ENCODE assay signal across 30 cellular contexts in genomic region chr16:72298947-72299346, GRCh38.
"Had no signal": no experiment of that assay in that cellular context is flagged by ENCODE, and none has a peak within 500 bp of the region (broad histone marks: within the 10 kb centered on the region; RNA-seq: fewer than 3 reads in every experiment).

No MANE protein-coding gene starts in this region.

- H3K4me1 Mint-ChIP-seq: activated CD4-positive, alpha-beta memory T cell treated with anti-CD3 and anti-CD28 coated beads, Interleukin-2, amount 10 ng/mL, durations not matched to agents 7 days and 5 days; activated CD4-positive, alpha-beta T cell treated with anti-CD3 and anti-CD28 coated beads, Interleukin-2, amount 10 ng/mL, durations not matched to agents 7 days and 5 days; activated naive CD4-positive, alpha-beta T cell treated with anti-CD3 and anti-CD28 coated beads, Interleukin-2, amount 10 ng/mL, durations not matched to agents 7 days and 5 days; activated naive CD8-positive, alpha-beta T cell treated with anti-CD3 and anti-CD28 coated beads, Interleukin-2, amount 10 ng/mL, durations not matched to agents 7 days and 5 days had no signal

- H3K36me3 Mint-ChIP-seq: activated naive CD4-positive, alpha-beta T cell treated with anti-CD3 and anti-CD28 coated beads, Interleukin-2, amount 10 ng/mL, durations not matched to agents 7 days and 5 days; activated naive CD4-positive, alpha-beta T cell treated with anti-CD3 and anti-CD28 coated beads, Interleukin-2, amount 50 U/mL, for 72 hours had no signal

- H3K4me1 ChIP-seq: ascending aorta, breast epithelium, colonic mucosa, esophagus squamous epithelium, gastroesophageal sphincter had no signal

- H3K9me3 Mint-ChIP-seq: activated CD4-positive, alpha-beta memory T cell treated with anti-CD3 and anti-CD28 coated beads, Interleukin-2, amount 10 ng/mL, durations not matched to agents 7 days and 5 days; activated CD4-positive, alpha-beta T cell treated with anti-CD3 and anti-CD28 coated beads, Interleukin-2, amount 10 ng/mL, durations not matched to agents 7 days and 5 days; activated naive CD4-positive, alpha-beta T cell treated with anti-CD3 and anti-CD28 coated beads, Interleukin-2, amount 10 ng/mL, durations not matched to agents 7 days and 5 days; activated naive CD4-positive, alpha-beta T cell treated with anti-CD3 and anti-CD28 coated beads, Interleukin-2, amount 50 U/mL, for 72 hours; activated naive CD8-positive, alpha-beta T cell treated with anti-CD3 and anti-CD28 coated beads, Interleukin-2, amount 10 ng/mL, durations not matched to agents 7 days and 5 days; activated T-cell treated with anti-CD3 and anti-CD28 coated beads, Interleukin-2, amount 50 U/mL, for 24 hours; activated T-cell treated with anti-CD3 and anti-CD28 coated beads, Interleukin-2, amount 50 U/mL, for 72 hours had no signal

- ATAC-seq: activated naive CD4-positive, alpha-beta T cell treated with anti-CD3 and anti-CD28 coated beads, Interleukin-2, amount 50 U/mL, for 72 hours; activated T-cell treated with anti-CD3 and anti-CD28 coated beads, Interleukin-2, amount 50 U/mL, for 72 hours; gastroesophageal sphincter had no signal

- H3K4me3 ChIP-seq: ascending aorta, breast epithelium, cardiac muscle cell, colonic mucosa, esophagus squamous epithelium, gastroesophageal sphincter had no signal

- H3K9me3 ChIP-seq: ascending aorta, breast epithelium, colonic mucosa, esophagus squamous epithelium, gastroesophageal sphincter had no signal

- H3K4me3 Mint-ChIP-seq: activated CD4-positive, alpha-beta memory T cell treated with anti-CD3 and anti-CD28 coated beads, Interleukin-2, amount 10 ng/mL, durations not matched to agents 7 days and 5 days; activated CD4-positive, alpha-beta T cell treated with anti-CD3 and anti-CD28 coated beads, Interleukin-2, amount 10 ng/mL, durations not matched to agents 7 days and 5 days; activated naive CD4-positive, alpha-beta T cell treated with anti-CD3 and anti-CD28 coated beads, Interleukin-2, amount 10 ng/mL, durations not matched to agents 7 days and 5 days; activated naive CD8-positive, alpha-beta T cell treated with anti-CD3 and anti-CD28 coated beads, Interleukin-2, amount 10 ng/mL, durations not matched to agents 7 days and 5 days; activated T-cell treated with anti-CD3 and anti-CD28 coated beads, Interleukin-2, amount 50 U/mL, for 24 hours; activated T-cell treated with anti-CD3 and anti-CD28 coated beads, Interleukin-2, amount 50 U/mL, for 72 hours; brain had no signal

- H3K27ac ChIP-seq: ascending aorta, breast epithelium, cardiac muscle cell, colonic mucosa, epithelial cell of prostate, esophagus squamous epithelium, gastroesophageal sphincter had no signal

- DNase-seq: activated CD4-positive, alpha-beta memory T cell treated with anti-CD3 and anti-CD28 coated beads, Interleukin-2, amount 10 ng/mL, durations not matched to agents 7 days and 5 days; activated CD4-positive, alpha-beta T cell treated with anti-CD3 and anti-CD28 coated beads for 1 hour; activated CD4-positive, alpha-beta T cell treated with anti-CD3 and anti-CD28 coated beads for 4 hours; activated CD4-positive, alpha-beta T cell treated with anti-CD3 and anti-CD28 coated beads, Interleukin-2, amount 10 ng/mL, durations not matched to agents 7 days and 5 days; activated CD4-positive, alpha-beta T cell treated with anti-CD3 and anti-CD28 coated beads, Interleukin-2, amount 50 U/mL, for 4 hours; activated CD4-positive, CD25-positive, alpha-beta regulatory T cell; activated CD8-positive, alpha-beta memory T cell treated with anti-CD3 and anti-CD28 coated beads, Interleukin-2, amount 50 U/mL, for 48 hours; activated gamma-delta T cell; activated naive CD4-positive, alpha-beta T cell; activated naive CD4-positive, alpha-beta T cell treated with anti-CD3 and anti-CD28 coated beads, Interleukin-2, amount 10 ng/mL, durations not matched to agents 7 days and 5 days; activated naive CD8-positive, alpha-beta T cell treated with anti-CD3 and anti-CD28 coated beads, Interleukin-2, amount 10 ng/mL, durations not matched to agents 7 days and 5 days; activated T-cell treated with anti-CD3 and anti-CD28 coated beads for 4 hours; activated T-cell treated with anti-CD3 and anti-CD28 coated beads, Interleukin-2, amount 50 U/mL, for 24 hours; activated T-cell treated with anti-CD3 and anti-CD28 coated beads, Interleukin-2, amount 50 U/mL, for 72 hours; central memory CD4-positive, alpha-beta T cell; cerebellar nuclear complex; colonic mucosa; effector CD8-positive, alpha-beta T cell; esophagus squamous epithelium; foreskin melanocyte; T-helper 2 cell had no signal

- H3K27me3 ChIP-seq: ascending aorta, breast epithelium, cardiac muscle cell, colonic mucosa, esophagus squamous epithelium had no signal

- FAIRE-seq: endometrium, endothelial cell of umbilical vein had no signal

- H3K36me3 ChIP-seq: ascending aorta, breast epithelium, cardiac muscle cell, colonic mucosa, esophagus squamous epithelium, gastroesophageal sphincter had no signal

- H3K27me3 Mint-ChIP-seq: activated CD4-positive, alpha-beta memory T cell treated with anti-CD3 and anti-CD28 coated beads, Interleukin-2, amount 10 ng/mL, durations not matched to agents 7 days and 5 days; activated naive CD4-positive, alpha-beta T cell treated with anti-CD3 and anti-CD28 coated beads, Interleukin-2, amount 10 ng/mL, durations not matched to agents 7 days and 5 days; activated T-cell treated with anti-CD3 and anti-CD28 coated beads, Interleukin-2, amount 50 U/mL, for 24 hours; brain had no signal

- H3K27ac Mint-ChIP-seq: activated CD4-positive, alpha-beta memory T cell treated with anti-CD3 and anti-CD28 coated beads, Interleukin-2, amount 10 ng/mL, durations not matched to agents 7 days and 5 days; activated CD4-positive, alpha-beta T cell treated with anti-CD3 and anti-CD28 coated beads, Interleukin-2, amount 10 ng/mL, durations not matched to agents 7 days and 5 days; activated naive CD4-positive, alpha-beta T cell treated with anti-CD3 and anti-CD28 coated beads, Interleukin-2, amount 10 ng/mL, durations not matched to agents 7 days and 5 days; activated naive CD4-positive, alpha-beta T cell treated with anti-CD3 and anti-CD28 coated beads, Interleukin-2, amount 50 U/mL, for 72 hours; activated naive CD8-positive, alpha-beta T cell treated with anti-CD3 and anti-CD28 coated beads, Interleukin-2, amount 10 ng/mL, durations not matched to agents 7 days and 5 days; activated T-cell treated with anti-CD3 and anti-CD28 coated beads, Interleukin-2, amount 50 U/mL, for 24 hours; activated T-cell treated with anti-CD3 and anti-CD28 coated beads, Interleukin-2, amount 50 U/mL, for 72 hours; brain had no signal
